16 cellular contexts compared by ENCODE assay signal in the genomic region with DNA sequence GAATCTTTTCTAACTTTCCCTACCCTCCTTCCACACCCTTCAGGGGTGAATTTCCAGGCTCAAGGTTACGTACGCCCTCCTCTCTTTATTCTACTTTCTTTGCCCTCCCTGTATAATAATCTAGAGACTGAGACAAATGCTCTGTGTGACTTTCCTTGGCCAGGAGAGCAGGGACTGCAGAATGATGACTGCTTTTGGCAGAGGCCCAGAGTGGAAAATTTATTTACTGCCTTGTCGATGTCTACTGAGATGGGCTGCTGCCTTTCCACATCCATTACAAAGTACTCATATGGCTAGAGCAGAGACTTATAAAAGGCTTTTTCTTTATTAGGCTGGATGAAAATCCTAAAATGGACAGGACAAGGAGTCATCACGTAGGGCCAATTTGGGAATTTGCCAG.
"Had no signal": no experiment of that assay in that cellular context is flagged by ENCODE, and none has a peak within 500 bp of the region (broad histone marks: within the 10 kb centered on the region; RNA-seq: fewer than 3 reads in every experiment).

No MANE protein-coding gene starts in this region.

- H3K4me3 Mint-ChIP-seq: activated T-cell treated with anti-CD3 and anti-CD28 coated beads, Interleukin-2, amount 50 U/mL, for 72 hours; endodermal cell; natural killer cell treated with Interleukin-12 subunit alpha and Interleukin-12 subunit beta and Interleukin-15 and Interleukin-18, amount 100 ng/mL, for 72 hours; stimulated activated memory B cell treated with anti-CD40 and anti-IgM and Interleukin-4, amounts not matched to agents 10 μg/mL and 1 μg/mL and 100 μg/mL, for 72 hours had no signal

- H3K36me3 Mint-ChIP-seq: activated naive CD4-positive, alpha-beta T cell treated with anti-CD3 and anti-CD28 coated beads, Interleukin-2, amount 50 U/mL, for 72 hours; natural killer cell treated with Interleukin-12 subunit alpha and Interleukin-12 subunit beta and Interleukin-15 and Interleukin-18, amount 100 ng/mL, for 72 hours; stimulated activated memory B cell treated with anti-CD40 and anti-IgM and Interleukin-4, amounts not matched to agents 10 μg/mL and 1 μg/mL and 100 μg/mL, for 72 hours had no signal

- H3K4me1 Mint-ChIP-seq: endodermal cell; stimulated activated memory B cell treated with anti-CD40 and anti-IgM and Interleukin-4, amounts not matched to agents 10 μg/mL and 1 μg/mL and 100 μg/mL, for 72 hours had no signal

- H3K27me3 Mint-ChIP-seq: natural killer cell treated with Interleukin-12 subunit alpha and Interleukin-12 subunit beta and Interleukin-15 and Interleukin-18, amount 100 ng/mL, for 72 hours; stimulated activated memory B cell treated with anti-CD40 and anti-IgM and Interleukin-4, amounts not matched to agents 10 μg/mL and 1 μg/mL and 100 μg/mL, for 72 hours had no signal

- DNase-seq: activated CD4-positive, alpha-beta T cell treated with anti-CD3 and anti-CD28 coated beads, Interleukin-2, amount 50 U/mL, for 4 hours; activated gamma-delta T cell; activated T-cell treated with anti-CD3 and anti-CD28 coated beads, Interleukin-2, amount 50 U/mL, for 72 hours; dorsolateral prefrontal cortex; endodermal cell; foreskin keratinocyte; islet precursor cell; left colon; lower lobe of right lung; stimulated activated CD4-positive, alpha-beta T cell treated with anti-CD3 and anti-CD28 coated beads, Interleukin-4, amount 100 ng/mL, for 4 hours; T-helper 2 cell; WERI-Rb-1 had no signal

- H3K27ac Mint-ChIP-seq: activated naive CD4-positive, alpha-beta T cell treated with anti-CD3 and anti-CD28 coated beads, Interleukin-2, amount 50 U/mL, for 72 hours; activated T-cell treated with anti-CD3 and anti-CD28 coated beads, Interleukin-2, amount 50 U/mL, for 72 hours; endodermal cell; natural killer cell treated with Interleukin-12 subunit alpha and Interleukin-12 subunit beta and Interleukin-15 and Interleukin-18, amount 100 ng/mL, for 72 hours; stimulated activated memory B cell treated with anti-CD40 and anti-IgM and Interleukin-4, amounts not matched to agents 10 μg/mL and 1 μg/mL and 100 μg/mL, for 72 hours had no signal

- H3K9me3 Mint-ChIP-seq: endodermal cell; stimulated activated memory B cell treated with anti-CD40 and anti-IgM and Interleukin-4, amounts not matched to agents 10 μg/mL and 1 μg/mL and 100 μg/mL, for 72 hours had no signal

- ATAC-seq: activated naive CD4-positive, alpha-beta T cell treated with anti-CD3 and anti-CD28 coated beads, Interleukin-2, amount 50 U/mL, for 72 hours; activated T-cell treated with anti-CD3 and anti-CD28 coated beads, Interleukin-2, amount 50 U/mL, for 72 hours; foreskin keratinocyte; left colon; lower lobe of right lung; natural killer cell treated with Interleukin-12 subunit alpha and Interleukin-12 subunit beta and Interleukin-15 and Interleukin-18, amount 100 ng/mL, for 72 hours; sciatic nerve; stimulated activated memory B cell treated with anti-CD40 and anti-IgM and Interleukin-4, amounts not matched to agents 10 μg/mL and 1 μg/mL and 100 μg/mL, for 72 hours had no signal
